In genomic region chr16:27303256-27304100, GRCh38 we compare ENCODE assay signal across 33 cellular contexts. TPM values are rescaled to one million over a fixed set of nuclear protein-coding genes. Genes with fewer than 3 reads are reported as not detected.
A peak's percentile ranks its signal among the peaks of the same experiment; 100 is the strongest.
DNase-seq lines count a peak whose midpoint lies in the region; ATAC-seq, FAIRE-seq and TF ChIP-seq lines count a peak whose summit lies in the region.
"Had no signal": no experiment of that assay in that cellular context is flagged by ENCODE, and none has a peak within 500 bp of the region (broad histone marks: within the 10 kb centered on the region; RNA-seq: fewer than 3 reads in every experiment).

No MANE protein-coding gene starts in this region.

- H3K27me3 ChIP-seq in endothelial cell of umbilical vein (ENCODE audit: control insufficient read depth in 2 of 2, insufficient read depth in 2 of 2, low read length in 2 of 2): no peaks in the 10 kb centered on the region
- H3K27me3 ChIP-seq in osteoblast (ENCODE audit: insufficient read depth, low read length): no peaks in the 10 kb centered on the region
- H3K27me3 ChIP-seq: MG63, suprapubic skin, upper lobe of right lung had no signal

- H3K4me2 ChIP-seq in endothelial cell of umbilical vein (ENCODE audit: insufficient read depth, low read length) (no peak overlapping the region), osteoblast (ENCODE audit: insufficient read depth, low read length) (peak overlapping the region; percentile 34)

- H3K4me3 ChIP-seq in endothelial cell of umbilical vein (replicated peaks in 1 of 3; ENCODE audit: insufficient read depth in 1 of 3, low read depth in 1 of 3, low read length in 3 of 3): no peak overlapping the region
- H3K4me3 ChIP-seq in osteoblast (ENCODE audit: insufficient read depth, low read length): no peak overlapping the region
- H3K4me3 ChIP-seq: left ventricle myocardium inferior, MG63, suprapubic skin, upper lobe of right lung had no signal

- no peak overlapping the region for H3K9ac ChIP-seq in endothelial cell of umbilical vein (replicated peaks; ENCODE audit: extremely low read depth, insufficient read depth, low read length)

- peaks cover 7% of the 10 kb centered on the region for H3K36me3 Mint-ChIP-seq in activated CD4-positive, alpha-beta T cell treated with anti-CD3 and anti-CD28 coated beads, Interleukin-2, amount 10 ng/mL, durations not matched to agents 7 days and 5 days (ENCODE audit: low read depth)
- H3K36me3 Mint-ChIP-seq: stimulated activated effector memory CD8-positive, alpha-beta T cell treated with anti-CD3 and anti-CD28 coated beads, Interleukin-12 subunit alpha, Interleukin-12 subunit beta, amount 100 ng/mL, for 72 hours had no signal

- H3K36me3 ChIP-seq in endothelial cell of umbilical vein (ENCODE audit: control insufficient read depth in 2 of 2, extremely low read depth in 1 of 2, insufficient read depth in 2 of 2, low read length in 2 of 2) (no peaks in the 10 kb centered on the region), osteoblast (ENCODE audit: insufficient read depth, low read length) (no peaks in the 10 kb centered on the region)
- H3K36me3 ChIP-seq: left ventricle myocardium inferior, MG63, suprapubic skin, upper lobe of right lung had no signal

- peak; percentile 3 for DNase-seq in activated CD4-positive, alpha-beta T cell treated with anti-CD3 and anti-CD28 coated beads, Interleukin-2, amount 10 ng/mL, durations not matched to agents 7 days and 5 days
- DNase-seq in activated CD4-positive, alpha-beta T cell treated with anti-CD3 and anti-CD28 coated beads, Interleukin-2, amount 50 U/mL, for 1 hour: no peak
- DNase-seq in RPMI7951 (ENCODE audit: low read depth) (peak; percentile 50), endothelial cell of umbilical vein (ENCODE audit: low read depth, low spot score) (no peak), osteoblast (ENCODE audit: insufficient read length, low spot score, missing footprints) (no peak), NCI-H2107 (lab: John Stamatoyannopoulos, UW) (no peak)
- DNase-seq in stimulated activated CD4-positive, alpha-beta T cell treated with anti-CD3 and anti-CD28 coated beads, Interleukin-4, amount 100 ng/mL, for 4 hours: no peak
- DNase-seq: 8988T; activated CD8-positive, alpha-beta T cell treated with anti-CD3 and anti-CD28 coated beads for 36 hours; activated effector memory CD4-positive, alpha-beta T cell treated with Interleukin-2 at 50 U/mL for 16 hours; activated naive CD8-positive, alpha-beta T cell treated with anti-CD3 and anti-CD28 coated beads for 36 hours; anterior cingulate cortex; DMS79 treated with DMSO at 0.1 percent for 48 hours; effector CD4-positive, alpha-beta T cell; KBM-7; left ventricle myocardium inferior; MG63; naive thymus-derived CD4-positive, alpha-beta T cell; NCI-H1105; NCI-H187; NCI-H2171 treated with DMSO at 0.1 percent for 48 hours; NCI-H510A; OCI-M1; stimulated activated CD4-positive, alpha-beta T cell treated with anti-CD3 and anti-CD28 coated beads, Interleukin-15, amount 100 ng/mL, for 24 hours; T-helper 2 cell; upper lobe of right lung had no signal

- H3K27me3 Mint-ChIP-seq in activated CD4-positive, alpha-beta T cell treated with anti-CD3 and anti-CD28 coated beads, Interleukin-2, amount 10 ng/mL, durations not matched to agents 7 days and 5 days: peaks cover 5% of the 10 kb centered on the region
- H3K27me3 Mint-ChIP-seq: activated CD8-positive, alpha-beta T cell treated with anti-CD3 and anti-CD28 coated beads for 36 hours; activated naive CD8-positive, alpha-beta T cell treated with anti-CD3 and anti-CD28 coated beads for 36 hours; naive thymus-derived CD4-positive, alpha-beta T cell had no signal

- H3K9me3 Mint-ChIP-seq in activated CD4-positive, alpha-beta T cell treated with anti-CD3 and anti-CD28 coated beads, Interleukin-2, amount 10 ng/mL, durations not matched to agents 7 days and 5 days: peaks cover 14% of the 10 kb centered on the region

- intact Hi-C loops in endothelial cell of umbilical vein (cut with micrococcal nuclease): no loop called here

- peak; percentile 68 for FAIRE-seq in endothelial cell of umbilical vein (lab: Jason Lieb, UNC)
- FAIRE-seq: bronchial epithelial cell, islet of Langerhans had no signal

- H2AFZ ChIP-seq in endothelial cell of umbilical vein (ENCODE audit: low read depth, low read length): no peak overlapping the region
- H2AFZ ChIP-seq in osteoblast (ENCODE audit: low read length): peak overlapping the region; percentile 0

- no peaks in the 10 kb centered on the region for H4K20me1 ChIP-seq in endothelial cell of umbilical vein (replicated peaks; ENCODE audit: control insufficient read depth, extremely low read depth, insufficient read depth, low read length)
- no peaks in the 10 kb centered on the region for H4K20me1 ChIP-seq in osteoblast (ENCODE audit: insufficient read depth, low read length)

- H3K27ac Mint-ChIP-seq in activated CD4-positive, alpha-beta T cell treated with anti-CD3 and anti-CD28 coated beads, Interleukin-2, amount 10 ng/mL, durations not matched to agents 7 days and 5 days: no peak overlapping the region
- H3K27ac Mint-ChIP-seq: activated CD8-positive, alpha-beta T cell treated with anti-CD3 and anti-CD28 coated beads for 36 hours; activated naive CD8-positive, alpha-beta T cell treated with anti-CD3 and anti-CD28 coated beads for 36 hours; stimulated activated effector memory CD8-positive, alpha-beta T cell treated with anti-CD3 and anti-CD28 coated beads, Interleukin-12 subunit alpha, Interleukin-12 subunit beta, amount 100 ng/mL, for 72 hours had no signal

- no peak for TF ChIP-seq POLR2A in endothelial cell of umbilical vein (IDR thresholded peaks at IDR 0.05; ENCODE audit: low read depth, low read length)

- H3K9me1 ChIP-seq in endothelial cell of umbilical vein (replicated peaks; ENCODE audit: control insufficient read depth, extremely low read depth, insufficient read depth, low read length): no peaks in the 10 kb centered on the region

- dilution Hi-C loops in endothelial cell of umbilical vein (cut with MboI; ENCODE audit: extremely low pct_ligation_motif_present, low sequenced_read_pairs): no loop called here

- H3K79me2 ChIP-seq in endothelial cell of umbilical vein (ENCODE audit: control insufficient read depth, insufficient read depth, low read length) (no peaks in the 10 kb centered on the region), osteoblast (ENCODE audit: insufficient read depth, low read length) (no peaks in the 10 kb centered on the region)

- peaks cover 17% of the 10 kb centered on the region for H3K4me1 Mint-ChIP-seq in activated CD4-positive, alpha-beta T cell treated with anti-CD3 and anti-CD28 coated beads, Interleukin-2, amount 10 ng/mL, durations not matched to agents 7 days and 5 days

- no peaks in the 10 kb centered on the region for H3K9me3 ChIP-seq in endothelial cell of umbilical vein (replicated peaks; ENCODE audit: control insufficient read depth, insufficient read depth, low read length)
- no peaks in the 10 kb centered on the region for H3K9me3 ChIP-seq in osteoblast (ENCODE audit: low read depth, low read length)
- H3K9me3 ChIP-seq: left ventricle myocardium inferior, MG63, suprapubic skin, upper lobe of right lung had no signal

- H3K4me3 Mint-ChIP-seq in activated CD4-positive, alpha-beta T cell treated with anti-CD3 and anti-CD28 coated beads, Interleukin-2, amount 10 ng/mL, durations not matched to agents 7 days and 5 days: no peak overlapping the region
- H3K4me3 Mint-ChIP-seq: activated CD8-positive, alpha-beta T cell treated with anti-CD3 and anti-CD28 coated beads for 36 hours; activated naive CD8-positive, alpha-beta T cell treated with anti-CD3 and anti-CD28 coated beads for 36 hours; naive thymus-derived CD4-positive, alpha-beta T cell; stimulated activated effector memory CD8-positive, alpha-beta T cell treated with anti-CD3 and anti-CD28 coated beads, Interleukin-12 subunit alpha, Interleukin-12 subunit beta, amount 100 ng/mL, for 72 hours had no signal

- H3K4me1 ChIP-seq in endothelial cell of umbilical vein (ENCODE audit: control insufficient read depth, extremely low read depth, insufficient read depth, low read length): peaks cover 23% of the 10 kb centered on the region
- H3K4me1 ChIP-seq in osteoblast (ENCODE audit: insufficient read depth, low read length): peaks cover 6% of the 10 kb centered on the region
- H3K4me1 ChIP-seq: left ventricle myocardium inferior had no signal

- TF ChIP-seq CTCF in endothelial cell of umbilical vein (IDR thresholded peaks at IDR 0.05; ENCODE audit: extremely low read depth in 1 of 2, insufficient read depth in 1 of 2, low read depth in 1 of 2, low read length in 2 of 2) (no peak), osteoblast (IDR thresholded peaks at IDR 0.05; ENCODE audit: extremely low read depth, low read depth, low read length) (no peak)

- CTCF ChIA-PET in activated CD4-positive, alpha-beta T cell treated with anti-CD3 and anti-CD28 coated beads, Interleukin-2, amount 10 ng/mL, durations not matched to agents 7 days and 5 days (lab: Charles Lee): interaction anchor here (1.0 to 2.1 kb wide), 6 partner anchors 10 to 65 kb away, joined by 3 to 7 read pairs (median 4); no protein-coding TSS in a partner anchor
- CTCF ChIA-PET in endothelial cell of umbilical vein (lab: Charles Lee): interaction anchor here (1.4 kb wide), 1 partner anchor 14 kb away, joined by 3 read pairs; no protein-coding TSS in a partner anchor

- POLR2A ChIA-PET in activated CD4-positive, alpha-beta T cell treated with anti-CD3 and anti-CD28 coated beads, Interleukin-2, amount 10 ng/mL, durations not matched to agents 7 days and 5 days (lab: Charles Lee): no interaction called here
- POLR2A ChIA-PET in endothelial cell of umbilical vein (lab: Charles Lee): no interaction called here

- H3K27ac ChIP-seq in endothelial cell of umbilical vein (ENCODE audit: insufficient read depth, low read depth, low read length): no peak overlapping the region
- no peak overlapping the region for H3K27ac ChIP-seq in osteoblast (ENCODE audit: low read depth, low read length)
- H3K27ac ChIP-seq: left ventricle myocardium inferior, suprapubic skin, upper lobe of right lung had no signal

- no TSS peak for BruUV-seq in endothelial cell of umbilical vein (replicated peaks; lab: Mats Ljungman, UMichigan)

- no peak for ATAC-seq in GM21717 (IDR thresholded peaks at IDR 0.05; ENCODE audit: unreplicated experiment)
- ATAC-seq: activated CD4-positive, CD25-positive, alpha-beta regulatory T cell treated with anti-CD3 and anti-CD28 coated beads, Interleukin-2, amount 50 U/mL, for 24 hours; activated CD8-positive, alpha-beta T cell treated with anti-CD3 and anti-CD28 coated beads for 36 hours; naive thymus-derived CD4-positive, alpha-beta T cell; SK-N-SH treated with all-trans-retinoic acid at 6 μM for 48 hours; stimulated activated effector memory CD8-positive, alpha-beta T cell treated with anti-CD3 and anti-CD28 coated beads, Interleukin-12 subunit alpha, Interleukin-12 subunit beta, amount 100 ng/mL, for 72 hours; upper lobe of right lung had no signal

RNA-seq across cellular contexts. Expression of gene IL4R, which starts 10.3 kb away (rescaled TPM):
- 100 to 1,000 TPM; 242 to 262 TPM for total RNA-seq in activated CD4-positive, alpha-beta T cell treated with anti-CD3 and anti-CD28 coated beads, Interleukin-2, amount 10 ng/mL, durations not matched to agents 7 days and 5 days
- 23.9 and 27.6 TPM in 2 replicates for total RNA-seq in RPMI7951 (2014; rRNA removed; shearing (Covaris generic))
- 139 and 150 TPM in 2 replicates for total RNA-seq in endothelial cell of umbilical vein
- polyA plus RNA-seq in endothelial cell of umbilical vein: 138 and 146 TPM in 2 replicates
- polyA plus RNA-seq in endothelial cell of umbilical vein (2011; cell fraction: cytosol; rRNA removed): 66.6 and 74.7 TPM in 2 replicates
- polyA plus RNA-seq in endothelial cell of umbilical vein (2011; cell fraction: nucleus; rRNA removed): 157 and 166 TPM in 2 replicates
- 42.3 and 46.7 TPM in 2 replicates for polyA plus RNA-seq in endothelial cell of umbilical vein (2012)
- polyA minus RNA-seq in endothelial cell of umbilical vein: 178 and 179 TPM in 2 replicates
- 15.6 TPM for polyA minus RNA-seq in endothelial cell of umbilical vein (2011; cell fraction: cytosol; rRNA and poly(A)+ RNA removed)
- polyA minus RNA-seq in endothelial cell of umbilical vein (2011; cell fraction: nucleus; rRNA and poly(A)+ RNA removed): 84.3 and 84.5 TPM in 2 replicates
- total RNA-seq in osteoblast: 28.0 and 32.9 TPM in 2 replicates

RNA-seq across cellular contexts. Expression of gene NSMCE1, which starts 34.9 kb away (rescaled TPM):
- total RNA-seq in activated CD4-positive, alpha-beta T cell treated with anti-CD3 and anti-CD28 coated beads, Interleukin-2, amount 10 ng/mL, durations not matched to agents 7 days and 5 days: 100 to 1,000 TPM in 1 of 2 experiments, 10 to 100 TPM in 1; 95.8 to 106 TPM
- 83.5 and 85.5 TPM in 2 replicates for total RNA-seq in RPMI7951 (2014; rRNA removed; shearing (Covaris generic))
- total RNA-seq in endothelial cell of umbilical vein (42.0 and 46.4 TPM in 2 replicates), osteoblast (57.9 and 71.3 TPM in 2 replicates)
- polyA plus RNA-seq in endothelial cell of umbilical vein: 21.9 and 23.8 TPM in 2 replicates
- 28.7 and 36.9 TPM in 2 replicates for polyA plus RNA-seq in endothelial cell of umbilical vein (2011; cell fraction: cytosol; rRNA removed)
- polyA plus RNA-seq in endothelial cell of umbilical vein (2011; cell fraction: nucleus; rRNA removed): 15.8 and 16.2 TPM in 2 replicates
- 51.1 and 71.1 TPM in 2 replicates for polyA plus RNA-seq in endothelial cell of umbilical vein (2012)
- polyA minus RNA-seq in endothelial cell of umbilical vein: 29.8 and 36.0 TPM in 2 replicates
- polyA minus RNA-seq in endothelial cell of umbilical vein (2011; cell fraction: cytosol; rRNA and poly(A)+ RNA removed): 21.2 TPM
- polyA minus RNA-seq in endothelial cell of umbilical vein (2011; cell fraction: nucleus; rRNA and poly(A)+ RNA removed): 14.1 and 18.2 TPM in 2 replicates

Comparison
In these comparisons a context has a peak if more than half of its experiments do, and no peak if none do; other contexts are left out.
1. DNase-seq: peak in activated CD4-positive, alpha-beta T cell treated with anti-CD3 and anti-CD28 coated beads, Interleukin-2, amount 10 ng/mL, durations not matched to agents 7 days and 5 days (single experiment) and RPMI7951 (single experiment); none in activated CD4-positive, alpha-beta T cell treated with anti-CD3 and anti-CD28 coated beads, Interleukin-2, amount 50 U/mL, for 1 hour (single experiment), endothelial cell of umbilical vein (single experiment), osteoblast (single experiment), stimulated activated CD4-positive, alpha-beta T cell treated with anti-CD3 and anti-CD28 coated beads, Interleukin-4, amount 100 ng/mL, for 4 hours (0 of 2) and NCI-H2107 (single experiment).